Comparison of ENCODE assay signal across 14 cellular contexts in genomic region chr5:120567066-120567465, GRCh38.
DNase-seq lines count a peak whose midpoint lies in the region; ATAC-seq and TF ChIP-seq lines count a peak whose summit lies in the region.
"Had no signal": no experiment of that assay in that cellular context is flagged by ENCODE, and none has a peak within 500 bp of the region (broad histone marks: within the 10 kb centered on the region; RNA-seq: fewer than 3 reads in every experiment).

No MANE protein-coding gene starts in this region.

- H2AFZ ChIP-seq in IMR-90 (replicated peaks; ENCODE audit: low read length, poor library complexity) (no peak overlapping the region), mesenchymal stem cell (ENCODE audit: low read depth, low read length) (no peak overlapping the region)

- no peak overlapping the region for H2BK20ac ChIP-seq in IMR-90 (ENCODE audit: low read depth, low read length)

- H3K9me1 ChIP-seq in IMR-90 (ENCODE audit: insufficient read depth, low read length): 0 out of 2 replicates have a peak, but pooled peaks cover 5% of the 10 kb centered on the region

- no peak for TF ChIP-seq CTCF in IMR-90 (conservative IDR thresholded peaks at IDR 0.05; ENCODE audit: low read depth, low read length)

- H3K14ac ChIP-seq in IMR-90 (replicated peaks; ENCODE audit: low read depth, low read length) (peak overlapping the region; percentile 19; the same call in 1 of the 2 replicates), mesenchymal stem cell (ENCODE audit: low read length in 2 of 2) (no peak overlapping the region)

- no peak overlapping the region; the same call in 1 of the 2 replicates for H3K4ac ChIP-seq in IMR-90 (ENCODE audit: low read depth, low read length)
- H3K4ac ChIP-seq in mesenchymal stem cell (ENCODE audit: low read depth in 1 of 2, low read length in 2 of 2): no peak overlapping the region

- H2AK5ac ChIP-seq in IMR-90 (ENCODE audit: low read depth, low read length) (0 out of 2 replicates have a peak overlapping the region, but pooled peaks have one; percentile 37), mesenchymal stem cell (ENCODE audit: low read length, severe bottlenecking) (no peak overlapping the region)

- dilution Hi-C loops in IMR-90 (cut with HindIII; ENCODE audit: low sequenced_read_pairs, unreplicated experiment): no loop called here

- H3K23ac ChIP-seq in IMR-90 (ENCODE audit: low read depth, low read length): no peak overlapping the region
- H3K23ac ChIP-seq in mesenchymal stem cell (ENCODE audit: low read length in 2 of 2): no peak overlapping the region

- no peak overlapping the region for H4K5ac ChIP-seq in IMR-90 (ENCODE audit: low read depth, low read length)

- no peak for TF ChIP-seq POLR2A in IMR-90 (IDR thresholded peaks at IDR 0.05; ENCODE audit: low read depth, low read length)

- H3K27me3 ChIP-seq in IMR-90 (ENCODE audit: control insufficient read depth, insufficient read depth, low read length) (no peaks in the 10 kb centered on the region), mesenchymal stem cell (ENCODE audit: control insufficient read depth in 1 of 2, insufficient read depth in 1 of 2, low read length in 2 of 2) (no peaks in the 10 kb centered on the region)

- peak overlapping the region; percentile 5; the same call in 1 of the 2 replicates for H3K18ac ChIP-seq in IMR-90 (ENCODE audit: low read depth, low read length)
- H3K18ac ChIP-seq in mesenchymal stem cell (ENCODE audit: low read depth in 1 of 2, low read length in 2 of 2): no peak overlapping the region

- H4K20me1 ChIP-seq in IMR-90 (ENCODE audit: insufficient read depth, low read length): no peaks in the 10 kb centered on the region; the same call in 1 of the 2 replicates

- H3K4me1 ChIP-seq in IMR-90 (ENCODE audit: control insufficient read depth, insufficient read depth, low read length): peaks cover 8% of the 10 kb centered on the region
- no peaks in the 10 kb centered on the region for H3K4me1 ChIP-seq in mesenchymal stem cell (ENCODE audit: control insufficient read depth, insufficient read depth, low read depth, low read length)
- H3K4me1 ChIP-seq: HAP-1 had no signal

- in situ Hi-C loops in G401 (cut with HindIII; ENCODE audit: low sequenced_read_pairs) (no loop called here), IMR-90 (cut with MboI; ENCODE audit: low sequenced_read_pairs) (no loop called here)

- H3K9ac ChIP-seq in IMR-90 (ENCODE audit: low read depth, low read length): no peak overlapping the region
- H3K9ac ChIP-seq in mesenchymal stem cell (ENCODE audit: low read length): no peak overlapping the region

- no peak for TF ChIP-seq RAD21 in IMR-90 (IDR thresholded peaks at IDR 0.05; ENCODE audit: low read length)

- POLR2A ChIA-PET in IMR-90 (lab: Charles Lee; ENCODE audit: unreplicated experiment): interaction anchor here (0.6 kb wide), 1 partner anchor 213 kb away, joined by 3 read pairs; no protein-coding TSS in a partner anchor

- H3K9me3 ChIP-seq in IMR-90 (ENCODE audit: control insufficient read depth, insufficient read depth, low read length): no peaks in the 10 kb centered on the region
- no peaks in the 10 kb centered on the region for H3K9me3 ChIP-seq in mesenchymal stem cell (ENCODE audit: control insufficient read depth, low read length)
- H3K9me3 ChIP-seq: HAP-1 had no signal

- H2BK120ac ChIP-seq in IMR-90 (ENCODE audit: low read depth, low read length) (peak overlapping the region; percentile 57; the same call in 1 of the 2 replicates), mesenchymal stem cell (ENCODE audit: low read depth, low read length) (no peak overlapping the region)

- no CpG with 5 or more reads among the region's 1 CpG for WGBS in IMR-90 (ENCODE audit: extremely low coverage in 2 of 2, insufficient read length in 1 of 2), 2 experiments
- no CpG with 5 or more reads among the region's 1 CpG for WGBS in mesenchymal stem cell

- H3K27ac ChIP-seq in IMR-90 (ENCODE audit: insufficient read depth, low read length) (peak overlapping the region; percentile 11; the same call in 1 of the 2 replicates), mesenchymal stem cell (ENCODE audit: low read length, poor library complexity, severe bottlenecking) (no peak overlapping the region)

- DNase-seq in G401 (ENCODE audit: low spot score) (peak; percentile 84), IMR-90 (no peak), cerebellar cortex (ENCODE audit: low spot score) (peak; percentile 79), HuH-7 (ENCODE audit: low spot score) (no peak), mesenchymal stem cell (no peak)
- no peak for DNase-seq in stimulated activated CD4-positive, alpha-beta T cell treated with anti-CD3 and anti-CD28 coated beads, Interleukin-2, amount 100 ng/mL, for 48 hours
- DNase-seq: Calu3; CD4-positive, alpha-beta memory T cell; COR-L47; DMS53; DMS79 treated with DMSO at 0.1 percent for 48 hours; GOT3; HFFc6 had no signal

- H2BK5ac ChIP-seq in IMR-90 (ENCODE audit: low read depth, low read length, poor library complexity, severe bottlenecking) (peak overlapping the region; percentile 65), mesenchymal stem cell (ENCODE audit: low read depth, low read length, poor library complexity, severe bottlenecking) (no peak overlapping the region)

- H3K4me2 ChIP-seq in IMR-90 (ENCODE audit: low read depth, low read length) (no peak overlapping the region), mesenchymal stem cell (ENCODE audit: low read length, poor library complexity, severe bottlenecking) (no peak overlapping the region)

- no peak overlapping the region for H3K4me3 ChIP-seq in IMR-90 (ENCODE audit: insufficient read depth, low read depth, low read length)
- H3K4me3 ChIP-seq in mesenchymal stem cell (ENCODE audit: insufficient read depth in 1 of 2, low read depth in 1 of 2, low read length in 2 of 2): no peak overlapping the region
- H3K4me3 ChIP-seq: HAP-1 had no signal

- peak overlapping the region; percentile 28; the same call in 1 of the 2 replicates for H4K91ac ChIP-seq in IMR-90 (ENCODE audit: insufficient read depth, low read depth, low read length)
- H4K91ac ChIP-seq in mesenchymal stem cell (ENCODE audit: low read length): no peak overlapping the region

- CTCF ChIA-PET in IMR-90 (lab: Yijun Ruan, JAX): no interaction called here

- no peak overlapping the region for H3K56ac ChIP-seq in IMR-90 (ENCODE audit: extremely low read depth, insufficient read depth, low read length)

- H3K36me3 ChIP-seq in IMR-90 (ENCODE audit: control insufficient read depth, insufficient read depth, low read length) (no peaks in the 10 kb centered on the region), mesenchymal stem cell (ENCODE audit: control insufficient read depth in 1 of 2, insufficient read depth in 2 of 2, low read depth in 1 of 2, low read length in 2 of 2) (no peaks in the 10 kb centered on the region)
- H3K36me3 ChIP-seq: HAP-1 had no signal

- H4K8ac ChIP-seq in IMR-90 (ENCODE audit: low read depth in 2 of 2, low read length in 2 of 2) (no peak overlapping the region; a peak in 1 of 4 replicates), mesenchymal stem cell (ENCODE audit: low read length) (no peak overlapping the region)

- no peak overlapping the region for H2AK9ac ChIP-seq in IMR-90 (replicated peaks; ENCODE audit: low read depth, low read length, poor library complexity)

- H2BK15ac ChIP-seq in IMR-90 (ENCODE audit: low read depth, low read length) (peak overlapping the region; percentile 55; the same call in 1 of the 3 replicates), mesenchymal stem cell (ENCODE audit: low read depth, poor library complexity, severe bottlenecking) (no peak overlapping the region)

- intact Hi-C loops in IMR-90 (cut with micrococcal nuclease): no loop called here

- H3K79me1 ChIP-seq in IMR-90 (ENCODE audit: low read depth in 1 of 2, low read length in 2 of 2) (peaks cover 31 to 58% of the 10 kb centered on the region in 2 experiments), mesenchymal stem cell (replicated peaks; ENCODE audit: low read length, poor library complexity, severe bottlenecking) (peaks cover 26% of the 10 kb centered on the region)

- H2BK12ac ChIP-seq in mesenchymal stem cell (ENCODE audit: low read length in 2 of 2): no peak overlapping the region

- BruUV-seq in IMR-90 (replicated peaks; lab: Mats Ljungman, UMichigan): no TSS peak

- ATAC-seq in IMR-90 (ENCODE audit: low read depth): no peak

TF ChIP-seq in IMR-90, 13 proteins besides CTCF, POLR2A, EP300 and RAD21:
- TF ChIP-seq FOS (IDR thresholded peaks at IDR 0.05; ENCODE audit: low read depth, low read length): no peak
- no peak for TF ChIP-seq BHLHE40 (IDR thresholded peaks at IDR 0.05; ENCODE audit: low read depth, low read length)
- TF ChIP-seq CEBPB (IDR thresholded peaks at IDR 0.05; ENCODE audit: low read depth, low read length): no peak
- no peak for TF ChIP-seq RCOR1 (IDR thresholded peaks at IDR 0.05; ENCODE audit: insufficient replicate concordance, low read length)
- TF ChIP-seq MAFK (IDR thresholded peaks at IDR 0.05; ENCODE audit: low read depth, low read length): no peak
- no peak for TF ChIP-seq CHD1 (IDR thresholded peaks at IDR 0.05; ENCODE audit: low read depth, low read length)
- TF ChIP-seq USF2 (IDR thresholded peaks at IDR 0.05; ENCODE audit: low read depth, low read length): no peak
- no peak for TF ChIP-seq ELK1 (IDR thresholded peaks at IDR 0.05; ENCODE audit: borderline replicate concordance, low read depth, low read length)
- TF ChIP-seq MAZ (IDR thresholded peaks at IDR 0.05; ENCODE audit: borderline replicate concordance, low read depth, low read length): no peak
- TF ChIP-seq SMC3 (IDR thresholded peaks at IDR 0.05; ENCODE audit: low read depth, low read length): no peak
- TF ChIP-seq NFE2L2 (IDR thresholded peaks at IDR 0.05; ENCODE audit: low read depth, low read length): no peak
- TF ChIP-seq RFX5 (IDR thresholded peaks at IDR 0.05; ENCODE audit: low read depth, low read length): no peak
- TF ChIP-seq MXI1 (IDR thresholded peaks at IDR 0.05; ENCODE audit: borderline replicate concordance, low read depth, low read length): no peak
TF ChIP-seq in IMR-90: peak in this region for 0.

Comparison
In these comparisons a context has a peak if more than half of its experiments do, and no peak if none do; other contexts are left out.
1. DNase-seq: peak in G401 (single experiment) and cerebellar cortex (single experiment); none in IMR-90 (single experiment), HuH-7 (single experiment), mesenchymal stem cell (single experiment) and stimulated activated CD4-positive, alpha-beta T cell treated with anti-CD3 and anti-CD28 coated beads, Interleukin-2, amount 100 ng/mL, for 48 hours (0 of 2).